In genomic region chr2:95380731-95381130, GRCh38 we compare ENCODE assay signal across 28 cellular contexts. TPM values are rescaled to one million over a fixed set of nuclear protein-coding genes. Genes with fewer than 3 reads are reported as not detected.
DNase-seq lines count a peak whose midpoint lies in the region; FAIRE-seq and TF ChIP-seq lines count a peak whose summit lies in the region.
"Had no signal": no experiment of that assay in that cellular context is flagged by ENCODE, and none has a peak within 500 bp of the region (broad histone marks: within the 10 kb centered on the region; RNA-seq: fewer than 3 reads in every experiment).

No MANE protein-coding gene starts in this region.

- no peaks in the 10 kb centered on the region for H3K9me3 Mint-ChIP-seq in H9
- H3K9me3 Mint-ChIP-seq in progenitor cell of endocrine pancreas (ENCODE audit: low read depth) = no peaks in the 10 kb centered on the region
- H3K9me3 Mint-ChIP-seq: CD4-positive, alpha-beta memory T cell; CD8-positive, alpha-beta memory T cell had no signal

- H3K23me2 ChIP-seq in H9 (ENCODE audit: insufficient read length, low read depth, low read length, poor library complexity, severe bottlenecking) = no peaks in the 10 kb centered on the region

- H4K5ac ChIP-seq in H9 (ENCODE audit: insufficient read length, low read depth, low read length) = no peak overlapping the region

- H3K4me2 ChIP-seq in H9 (ENCODE audit: insufficient read depth, insufficient read length, low read length) = no peak overlapping the region

- DNase-seq in H9 (no peak), HTR-8/SVneo (ENCODE audit: insufficient read length, low spot score) (no peak), mesenteric fat pad (ENCODE audit: low spot score) (peak; percentile 57), testis (peak; percentile 10), progenitor cell of endocrine pancreas (ENCODE audit: low spot score, unreplicated experiment) (no peak), MV-4-11 (lab: John Stamatoyannopoulos, UW) (no peak), Kasumi-1 (lab: John Stamatoyannopoulos, UW) (no peak), GM12892 (ENCODE audit: insufficient read length) (no peak)
- DNase-seq: 8988T; ACHN; BE2C; C1 segment of cervical spinal cord; CD4-positive, alpha-beta memory T cell; CD4-positive, CD25-positive, alpha-beta regulatory T cell; CD8-positive, alpha-beta memory T cell; COR-L47; DMS 273 treated with DMSO at 0.1 percent for 48 hours; DMS153; DMS53; DMS79; DND-41; EL; GDM1 had no signal

- H3K56ac ChIP-seq in H9 (ENCODE audit: insufficient read length, low read depth, low read length) = peak overlapping the region; percentile 51

- H3K18ac ChIP-seq in H9 (ENCODE audit: insufficient read length, low read depth, low read length) = no peak overlapping the region

- intact Hi-C loops in testis (cut with DNase I; ENCODE audit: low total_unique reads) = no loop called here

- no peak overlapping the region for H3K4ac ChIP-seq in H9 (ENCODE audit: low read depth, low read length)

- no peak overlapping the region for H2AFZ ChIP-seq in H9 (ENCODE audit: low read length)

- no peak overlapping the region for H2BK5ac ChIP-seq in H9 (ENCODE audit: insufficient read length, low read length)

- H3K36me3 ChIP-seq in testis (ENCODE audit: low read depth, missing control alignments) = no peaks in the 10 kb centered on the region
- H3K36me3 ChIP-seq: BE2C, BLaER1 had no signal

- no peak overlapping the region for H3K14ac ChIP-seq in H9 (ENCODE audit: insufficient read depth, low read length)

- H3K4me3 Mint-ChIP-seq in H9 (no peak overlapping the region), progenitor cell of endocrine pancreas (ENCODE audit: low read depth) (no peak overlapping the region)
- H3K4me3 Mint-ChIP-seq: CD14-positive monocyte; CD4-positive, CD25-positive, alpha-beta regulatory T cell; CD8-positive, alpha-beta memory T cell had no signal

- no peaks in the 10 kb centered on the region for H3K9me3 ChIP-seq in H9 (ENCODE audit: control insufficient read depth, low read depth, low read length)
- no peaks in the 10 kb centered on the region for H3K9me3 ChIP-seq in testis
- H3K9me3 ChIP-seq: BE2C, BLaER1 had no signal

- H2BK20ac ChIP-seq in H9 (ENCODE audit: low read depth, low read length, poor library complexity, severe bottlenecking) = no peak overlapping the region

- H4K8ac ChIP-seq in H9 (replicated peaks; ENCODE audit: insufficient read length, low read depth, low read length) = no peak overlapping the region

- H3K27ac Mint-ChIP-seq in H9 (no peak overlapping the region), progenitor cell of endocrine pancreas (no peak overlapping the region)
- H3K27ac Mint-ChIP-seq: CD14-positive monocyte; CD4-positive, alpha-beta memory T cell; CD4-positive, CD25-positive, alpha-beta regulatory T cell; CD8-positive, alpha-beta memory T cell had no signal

- no peaks in the 10 kb centered on the region for H3K79me2 ChIP-seq in H9 (ENCODE audit: insufficient read depth, low read length)

- H3K4me3 ChIP-seq in testis = no peak overlapping the region
- H3K4me3 ChIP-seq: BLaER1, GM12878 had no signal

- no peak overlapping the region for H2BK12ac ChIP-seq in H9 (ENCODE audit: insufficient read length, low read depth, low read length)

- no CpG with 5 or more reads among the region's 5 CpGs for WGBS in H9 (ENCODE audit: extremely low coverage, insufficient read length, low lambda C conversion rate)
- WGBS in testis, 2 donors = 86 to 95% methylated on average over 5 of the region's 5 CpGs

- H2BK15ac ChIP-seq in H9 (ENCODE audit: low read depth, low read length) = no peak overlapping the region

- H4K20me1 ChIP-seq in H9 (ENCODE audit: control insufficient read depth, insufficient read depth, insufficient read length) = no peaks in the 10 kb centered on the region
- H4K20me1 ChIP-seq: BLaER1 had no signal

- FAIRE-seq in HTR-8/SVneo (lab: Jason Lieb, UNC) = peak; percentile 59
- no peak for FAIRE-seq in GM12892 (lab: Jason Lieb, UNC)
- FAIRE-seq: A204.1, GM12878, GM19239 had no signal

- H2BK120ac ChIP-seq in H9 (ENCODE audit: low read depth, low read length, poor library complexity, severe bottlenecking) = no peak overlapping the region

- H3K27ac ChIP-seq in H9 (ENCODE audit: insufficient read length, low read depth, low read length) (no peak overlapping the region), testis (peak overlapping the region in 1 of 2 donors; percentile 24)
- H3K27ac ChIP-seq: BLaER1 had no signal

- H3T11ph ChIP-seq in H9 (ENCODE audit: low read length) = no peak overlapping the region

- H3K36me3 Mint-ChIP-seq in H9 (ENCODE audit: insufficient read depth in 1 of 3, low read depth in 3 of 3) (no peaks in the 10 kb centered on the region), progenitor cell of endocrine pancreas (ENCODE audit: insufficient read depth) (no peaks in the 10 kb centered on the region)
- H3K36me3 Mint-ChIP-seq: CD14-positive monocyte; CD4-positive, alpha-beta memory T cell; CD4-positive, CD25-positive, alpha-beta regulatory T cell; CD8-positive, alpha-beta memory T cell had no signal

- H3K23ac ChIP-seq in H9 (ENCODE audit: insufficient read length, low read depth, low read length) = no peak overlapping the region

- H3K9ac ChIP-seq in H9 (ENCODE audit: extremely low read depth, insufficient read length, low read length) = no peak overlapping the region
- H3K9ac ChIP-seq: BLaER1 had no signal

- H3K27me3 ChIP-seq in H9 (ENCODE audit: insufficient read depth, low read length) (no peaks in the 10 kb centered on the region), testis (no peaks in the 10 kb centered on the region)
- H3K27me3 ChIP-seq: BE2C, BLaER1 had no signal

- no peaks in the 10 kb centered on the region for H3K79me1 ChIP-seq in H9 (ENCODE audit: insufficient read depth, low read depth, low read length, poor library complexity, severe bottlenecking)

- no peak overlapping the region for H4K91ac ChIP-seq in H9 (ENCODE audit: insufficient read length, low read depth, low read length)

- TF ChIP-seq CTCF in H9 (conservative IDR thresholded peaks at IDR 0.05) (no peak), testis (IDR thresholded peaks at IDR 0.05) (no peak), progenitor cell of endocrine pancreas (IDR thresholded peaks at IDR 0.05; ENCODE audit: unreplicated experiment) (no peak)

- peaks cover 15% of the 10 kb centered on the region for H3K27me3 Mint-ChIP-seq in H9 (ENCODE audit: low read depth)
- H3K27me3 Mint-ChIP-seq in progenitor cell of endocrine pancreas = peaks cover 30% of the 10 kb centered on the region

- TF ChIP-seq POLR2A in testis (IDR thresholded peaks at IDR 0.05) = no peak
- TF ChIP-seq POLR2A in GM12892 (IDR thresholded peaks at IDR 0.05; ENCODE audit: low read depth, low read length) = no peak

- H2AK5ac ChIP-seq in H9 (ENCODE audit: insufficient read length, low read length) = no peak overlapping the region

- H3K4me1 Mint-ChIP-seq in H9 = peaks cover 8 to 18% of the 10 kb centered on the region in 2 experiments
- H3K4me1 Mint-ChIP-seq in progenitor cell of endocrine pancreas (ENCODE audit: low read depth) = no peaks in the 10 kb centered on the region
- H3K4me1 Mint-ChIP-seq: CD14-positive monocyte; CD4-positive, CD25-positive, alpha-beta regulatory T cell; CD8-positive, alpha-beta memory T cell had no signal

- no peaks in the 10 kb centered on the region for H3K4me1 ChIP-seq in H9 (ENCODE audit: insufficient read depth, low read length)
- H3K4me1 ChIP-seq in testis = peaks cover 26% of the 10 kb centered on the region
- H3K4me1 ChIP-seq: BE2C had no signal

RNA-seq across cellular contexts. Expression of gene FAHD2A, which starts 21.8 kb away (rescaled TPM):
- total RNA-seq in H9 (2021) (36.9 and 39.8 TPM in 2 replicates), mesenteric fat pad (18.5 TPM), testis (10 to 100 TPM; 48.5 to 48.9 TPM), progenitor cell of endocrine pancreas (28.8 and 31.1 TPM in 2 replicates)
- polyA plus RNA-seq in testis (ENCODE audit: insufficient read depth, low read depth, low replicate concordance) = 73.8 TPM
- polyA plus RNA-seq in GM12892 (2012; ENCODE audit: missing spikeins) = 23.5 TPM

Comparison
In these comparisons a context has a peak if more than half of its experiments do, and no peak if none do; other contexts are left out.
1. DNase-seq: peak in mesenteric fat pad (single experiment) and testis (single experiment); none in H9 (single experiment), HTR-8/SVneo (single experiment), progenitor cell of endocrine pancreas (single experiment), MV-4-11 (single experiment), Kasumi-1 (0 of 2) and GM12892 (single experiment).